In the genomic region with DNA sequence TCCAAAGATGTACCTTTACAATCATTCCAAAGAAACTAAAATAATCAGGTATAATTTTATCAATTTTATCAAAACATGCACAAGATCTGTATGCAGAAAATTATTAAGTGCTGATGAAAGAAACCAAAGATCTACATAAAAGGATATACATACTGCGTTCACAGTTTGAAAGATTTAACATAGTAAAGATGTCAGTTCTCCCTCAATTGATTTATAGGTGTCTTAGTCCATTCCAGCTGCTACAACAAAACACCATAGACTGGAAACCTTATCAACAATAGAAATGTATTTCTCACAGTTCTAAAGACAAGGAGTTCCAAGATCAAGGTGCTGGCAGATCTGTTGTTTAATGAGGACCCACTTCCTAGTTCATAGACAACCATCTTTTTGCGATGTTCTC, we compare ENCODE assay signal across 7 cellular contexts.
"Had no signal": no experiment of that assay in that cellular context is flagged by ENCODE, and none has a peak within 500 bp of the region (broad histone marks: within the 10 kb centered on the region; RNA-seq: fewer than 3 reads in every experiment).

No MANE protein-coding gene starts in this region.

- ATAC-seq: GM12878 had no signal

- H3K4me3 ChIP-seq: GM12878 had no signal

- DNase-seq: GDM1, GF-D8 had no signal

- FAIRE-seq: GM12878, GM12891, GM12892, GM18507, GM19239 had no signal
